In the genomic region with DNA sequence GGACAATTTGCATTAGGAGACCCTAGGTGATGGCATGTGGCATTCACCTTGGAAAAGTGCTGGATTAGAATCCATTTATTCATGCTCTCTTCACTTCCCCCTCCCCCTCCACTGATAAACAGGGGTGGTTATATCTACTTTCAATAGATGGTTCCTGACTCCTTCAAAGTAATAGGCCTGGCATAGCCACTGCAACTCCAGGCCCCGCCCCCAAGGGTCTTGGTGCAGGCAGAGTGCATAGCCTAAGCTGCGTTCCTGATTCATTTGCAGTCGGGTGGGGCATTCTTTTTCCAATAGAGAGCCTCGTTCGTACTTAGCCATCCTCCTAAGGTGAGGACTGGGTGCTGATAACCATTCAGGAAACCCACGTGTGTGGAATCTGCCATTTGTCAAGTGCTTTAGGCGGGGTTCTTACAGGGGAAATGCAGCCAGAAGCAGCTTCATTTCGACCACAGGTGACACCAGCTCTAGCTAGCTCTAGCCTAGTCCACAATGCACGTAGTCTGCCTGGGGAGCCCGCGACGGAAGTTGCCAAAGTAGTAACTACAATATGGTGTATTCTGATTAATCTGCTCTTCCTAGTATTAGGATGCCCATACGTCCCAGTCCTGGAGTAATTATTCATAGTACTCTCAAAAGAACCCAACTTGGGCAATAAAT, we compare ENCODE assay signal across 1 cellular context.
TF ChIP-seq lines count a peak whose summit lies in the region.

No MANE protein-coding gene starts in this region.

TF ChIP-seq in GM23338, 12 proteins besides CTCF, POLR2A, EP300 and RAD21:
- TF ChIP-seq, protein P1, sequence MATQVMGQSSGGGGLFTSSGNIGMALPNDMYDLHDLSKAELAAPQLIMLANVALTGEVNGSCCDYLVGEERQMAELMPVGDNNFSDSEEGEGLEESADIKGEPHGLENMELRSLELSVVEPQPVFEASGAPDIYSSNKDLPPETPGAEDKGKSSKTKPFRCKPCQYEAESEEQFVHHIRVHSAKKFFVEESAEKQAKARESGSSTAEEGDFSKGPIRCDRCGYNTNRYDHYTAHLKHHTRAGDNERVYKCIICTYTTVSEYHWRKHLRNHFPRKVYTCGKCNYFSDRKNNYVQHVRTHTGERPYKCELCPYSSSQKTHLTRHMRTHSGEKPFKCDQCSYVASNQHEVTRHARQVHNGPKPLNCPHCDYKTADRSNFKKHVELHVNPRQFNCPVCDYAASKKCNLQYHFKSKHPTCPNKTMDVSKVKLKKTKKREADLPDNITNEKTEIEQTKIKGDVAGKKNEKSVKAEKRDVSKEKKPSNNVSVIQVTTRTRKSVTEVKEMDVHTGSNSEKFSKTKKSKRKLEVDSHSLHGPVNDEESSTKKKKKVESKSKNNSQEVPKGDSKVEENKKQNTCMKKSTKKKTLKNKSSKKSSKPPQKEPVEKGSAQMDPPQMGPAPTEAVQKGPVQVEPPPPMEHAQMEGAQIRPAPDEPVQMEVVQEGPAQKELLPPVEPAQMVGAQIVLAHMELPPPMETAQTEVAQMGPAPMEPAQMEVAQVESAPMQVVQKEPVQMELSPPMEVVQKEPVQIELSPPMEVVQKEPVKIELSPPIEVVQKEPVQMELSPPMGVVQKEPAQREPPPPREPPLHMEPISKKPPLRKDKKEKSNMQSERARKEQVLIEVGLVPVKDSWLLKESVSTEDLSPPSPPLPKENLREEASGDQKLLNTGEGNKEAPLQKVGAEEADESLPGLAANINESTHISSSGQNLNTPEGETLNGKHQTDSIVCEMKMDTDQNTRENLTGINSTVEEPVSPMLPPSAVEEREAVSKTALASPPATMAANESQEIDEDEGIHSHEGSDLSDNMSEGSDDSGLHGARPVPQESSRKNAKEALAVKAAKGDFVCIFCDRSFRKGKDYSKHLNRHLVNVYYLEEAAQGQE (IDR thresholded peaks at IDR 0.05; ENCODE audit: unreplicated experiment): no peak
- no peak for TF ChIP-seq ZNF114 (CRISPR knock-in tag; IDR thresholded peaks at IDR 0.05)
- no peak for TF ChIP-seq POLR2AphosphoS5 (IDR thresholded peaks at IDR 0.05; ENCODE audit: low read depth)
- TF ChIP-seq NANOG (IDR thresholded peaks at IDR 0.05; ENCODE audit: borderline replicate concordance): no peak
- TF ChIP-seq, protein P2, sequence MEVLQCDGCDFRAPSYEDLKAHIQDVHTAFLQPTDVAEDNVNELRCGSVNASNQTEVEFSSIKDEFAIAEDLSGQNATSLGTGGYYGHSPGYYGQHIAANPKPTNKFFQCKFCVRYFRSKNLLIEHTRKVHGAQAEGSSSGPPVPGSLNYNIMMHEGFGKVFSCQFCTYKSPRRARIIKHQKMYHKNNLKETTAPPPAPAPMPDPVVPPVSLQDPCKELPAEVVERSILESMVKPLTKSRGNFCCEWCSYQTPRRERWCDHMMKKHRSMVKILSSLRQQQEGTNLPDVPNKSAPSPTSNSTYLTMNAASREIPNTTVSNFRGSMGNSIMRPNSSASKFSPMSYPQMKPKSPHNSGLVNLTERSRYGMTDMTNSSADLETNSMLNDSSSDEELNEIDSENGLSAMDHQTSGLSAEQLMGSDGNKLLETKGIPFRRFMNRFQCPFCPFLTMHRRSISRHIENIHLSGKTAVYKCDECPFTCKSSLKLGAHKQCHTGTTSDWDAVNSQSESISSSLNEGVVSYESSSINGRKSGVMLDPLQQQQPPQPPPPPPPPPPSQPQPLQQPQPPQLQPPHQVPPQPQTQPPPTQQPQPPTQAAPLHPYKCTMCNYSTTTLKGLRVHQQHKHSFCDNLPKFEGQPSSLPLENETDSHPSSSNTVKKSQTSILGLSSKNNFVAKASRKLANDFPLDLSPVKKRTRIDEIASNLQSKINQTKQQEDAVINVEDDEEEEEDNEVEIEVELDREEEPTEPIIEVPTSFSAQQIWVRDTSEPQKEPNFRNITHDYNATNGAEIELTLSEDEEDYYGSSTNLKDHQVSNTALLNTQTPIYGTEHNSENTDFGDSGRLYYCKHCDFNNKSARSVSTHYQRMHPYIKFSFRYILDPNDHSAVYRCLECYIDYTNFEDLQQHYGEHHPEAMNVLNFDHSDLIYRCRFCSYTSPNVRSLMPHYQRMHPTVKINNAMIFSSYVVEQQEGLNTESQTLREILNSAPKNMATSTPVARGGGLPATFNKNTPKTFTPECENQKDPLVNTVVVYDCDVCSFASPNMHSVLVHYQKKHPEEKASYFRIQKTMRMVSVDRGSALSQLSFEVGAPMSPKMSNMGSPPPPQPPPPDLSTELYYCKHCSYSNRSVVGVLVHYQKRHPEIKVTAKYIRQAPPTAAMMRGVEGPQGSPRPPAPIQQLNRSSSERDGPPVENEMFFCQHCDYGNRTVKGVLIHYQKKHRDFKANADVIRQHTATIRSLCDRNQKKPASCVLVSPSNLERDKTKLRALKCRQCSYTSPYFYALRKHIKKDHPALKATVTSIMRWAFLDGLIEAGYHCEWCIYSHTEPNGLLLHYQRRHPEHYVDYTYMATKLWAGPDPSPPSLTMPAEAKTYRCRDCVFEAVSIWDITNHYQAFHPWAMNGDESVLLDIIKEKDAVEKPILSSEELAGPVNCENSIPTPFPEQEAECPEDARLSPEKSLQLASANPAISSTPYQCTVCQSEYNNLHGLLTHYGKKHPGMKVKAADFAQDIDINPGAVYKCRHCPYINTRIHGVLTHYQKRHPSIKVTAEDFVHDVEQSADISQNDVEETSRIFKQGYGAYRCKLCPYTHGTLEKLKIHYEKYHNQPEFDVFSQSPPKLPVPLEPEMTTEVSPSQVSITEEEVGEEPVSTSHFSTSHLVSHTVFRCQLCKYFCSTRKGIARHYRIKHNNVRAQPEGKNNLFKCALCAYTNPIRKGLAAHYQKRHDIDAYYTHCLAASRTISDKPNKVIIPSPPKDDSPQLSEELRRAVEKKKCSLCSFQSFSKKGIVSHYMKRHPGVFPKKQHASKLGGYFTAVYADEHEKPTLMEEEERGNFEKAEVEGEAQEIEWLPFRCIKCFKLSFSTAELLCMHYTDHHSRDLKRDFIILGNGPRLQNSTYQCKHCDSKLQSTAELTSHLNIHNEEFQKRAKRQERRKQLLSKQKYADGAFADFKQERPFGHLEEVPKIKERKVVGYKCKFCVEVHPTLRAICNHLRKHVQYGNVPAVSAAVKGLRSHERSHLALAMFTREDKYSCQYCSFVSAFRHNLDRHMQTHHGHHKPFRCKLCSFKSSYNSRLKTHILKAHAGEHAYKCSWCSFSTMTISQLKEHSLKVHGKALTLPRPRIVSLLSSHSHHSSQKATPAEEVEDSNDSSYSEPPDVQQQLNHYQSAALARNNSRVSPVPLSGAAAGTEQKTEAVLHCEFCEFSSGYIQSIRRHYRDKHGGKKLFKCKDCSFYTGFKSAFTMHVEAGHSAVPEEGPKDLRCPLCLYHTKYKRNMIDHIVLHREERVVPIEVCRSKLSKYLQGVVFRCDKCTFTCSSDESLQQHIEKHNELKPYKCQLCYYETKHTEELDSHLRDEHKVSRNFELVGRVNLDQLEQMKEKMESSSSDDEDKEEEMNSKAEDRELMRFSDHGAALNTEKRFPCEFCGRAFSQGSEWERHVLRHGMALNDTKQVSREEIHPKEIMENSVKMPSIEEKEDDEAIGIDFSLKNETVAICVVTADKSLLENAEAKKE (CRISPR knock-in tag; IDR thresholded peaks at IDR 0.05): no peak
